ENCODE assay signal across 33 cellular contexts in genomic region chr7:141598408-141598807, GRCh38.
"Had no signal": no experiment of that assay in that cellular context is flagged by ENCODE, and none has a peak within 500 bp of the region (broad histone marks: within the 10 kb centered on the region; RNA-seq: fewer than 3 reads in every experiment).

No MANE protein-coding gene starts in this region.

- H3K4me3 ChIP-seq: adrenal gland, ascending aorta, esophagus squamous epithelium, gastroesophageal sphincter, heart right ventricle, hepatocyte had no signal

- H3K4me1 ChIP-seq: adrenal gland, ascending aorta, esophagus squamous epithelium, gastroesophageal sphincter had no signal

- H3K4me1 Mint-ChIP-seq: activated CD4-positive, alpha-beta memory T cell treated with anti-CD3 and anti-CD28 coated beads, Interleukin-2, amount 10 ng/mL, durations not matched to agents 7 days and 5 days; activated CD4-positive, alpha-beta T cell treated with anti-CD3 and anti-CD28 coated beads, Interleukin-2, amount 10 ng/mL, durations not matched to agents 7 days and 5 days; activated naive CD4-positive, alpha-beta T cell treated with anti-CD3 and anti-CD28 coated beads, Interleukin-2, amount 50 U/mL, for 24 hours had no signal

- H3K4me2 ChIP-seq: hepatocyte had no signal

- H3K4me3 Mint-ChIP-seq: activated CD4-positive, alpha-beta memory T cell treated with anti-CD3 and anti-CD28 coated beads, Interleukin-2, amount 10 ng/mL, durations not matched to agents 7 days and 5 days; activated CD4-positive, alpha-beta T cell treated with anti-CD3 and anti-CD28 coated beads, Interleukin-2, amount 10 ng/mL, durations not matched to agents 7 days and 5 days; activated naive CD4-positive, alpha-beta T cell treated with anti-CD3 and anti-CD28 coated beads for 36 hours; activated naive CD4-positive, alpha-beta T cell treated with anti-CD3 and anti-CD28 coated beads, Interleukin-2, amount 50 U/mL, for 24 hours; activated naive CD8-positive, alpha-beta T cell treated with anti-CD3 and anti-CD28 coated beads for 36 hours; activated naive CD8-positive, alpha-beta T cell treated with anti-CD3 and anti-CD28 coated beads, Interleukin-2, amount 50 U/mL, for 24 hours; activated T-cell treated with anti-CD3 and anti-CD28 coated beads, Interleukin-2, amount 50 U/mL, for 24 hours; activated T-helper 1 cell treated with anti-CD3 and anti-CD28 coated beads, Interleukin-12 subunit alpha, Interleukin-12 subunit beta, Interleukin-2, Interleukin-4 antibody, amounts not matched to agents 30 ng/mL and 10 ng/mL and 1 ng/mL, durations not matched to agents 14 hours and 24 hours and 36 hours; central memory CD8-positive, alpha-beta T cell; effector memory CD8-positive, alpha-beta T cell; WTC11 had no signal

- H3K9me3 Mint-ChIP-seq: activated CD4-positive, alpha-beta memory T cell treated with anti-CD3 and anti-CD28 coated beads, Interleukin-2, amount 10 ng/mL, durations not matched to agents 7 days and 5 days; activated CD4-positive, alpha-beta T cell treated with anti-CD3 and anti-CD28 coated beads, Interleukin-2, amount 10 ng/mL, durations not matched to agents 7 days and 5 days; activated naive CD4-positive, alpha-beta T cell treated with anti-CD3 and anti-CD28 coated beads for 36 hours; activated naive CD4-positive, alpha-beta T cell treated with anti-CD3 and anti-CD28 coated beads, Interleukin-2, amount 50 U/mL, for 24 hours; activated naive CD8-positive, alpha-beta T cell treated with anti-CD3 and anti-CD28 coated beads for 36 hours; activated naive CD8-positive, alpha-beta T cell treated with anti-CD3 and anti-CD28 coated beads, Interleukin-2, amount 50 U/mL, for 24 hours; activated T-cell treated with anti-CD3 and anti-CD28 coated beads, Interleukin-2, amount 50 U/mL, for 24 hours; activated T-helper 1 cell treated with anti-CD3 and anti-CD28 coated beads, Interleukin-12 subunit alpha, Interleukin-12 subunit beta, Interleukin-2, Interleukin-4 antibody, amounts not matched to agents 30 ng/mL and 10 ng/mL and 1 ng/mL, durations not matched to agents 14 hours and 24 hours and 36 hours; activated T-helper 2 cell treated with anti-CD3 and anti-CD28 coated beads, Interferon-gamma antibody, Interleukin-2, Interleukin-4, amounts not matched to agents 10 μg/mL and 5 μg/mL and 100 μg/mL, durations not matched to agents 14 hours and 24 hours and 36 hours; central memory CD8-positive, alpha-beta T cell; effector memory CD8-positive, alpha-beta T cell; WTC11 had no signal

- H3K79me2 ChIP-seq: hepatocyte had no signal

- H3K27me3 Mint-ChIP-seq: activated CD4-positive, alpha-beta memory T cell treated with anti-CD3 and anti-CD28 coated beads, Interleukin-2, amount 10 ng/mL, durations not matched to agents 7 days and 5 days; activated CD4-positive, alpha-beta T cell treated with anti-CD3 and anti-CD28 coated beads, Interleukin-2, amount 10 ng/mL, durations not matched to agents 7 days and 5 days; activated naive CD4-positive, alpha-beta T cell treated with anti-CD3 and anti-CD28 coated beads, Interleukin-2, amount 50 U/mL, for 24 hours; activated naive CD8-positive, alpha-beta T cell treated with anti-CD3 and anti-CD28 coated beads for 36 hours; activated naive CD8-positive, alpha-beta T cell treated with anti-CD3 and anti-CD28 coated beads, Interleukin-2, amount 50 U/mL, for 24 hours; activated T-cell treated with anti-CD3 and anti-CD28 coated beads, Interleukin-2, amount 50 U/mL, for 24 hours; central memory CD8-positive, alpha-beta T cell; effector memory CD8-positive, alpha-beta T cell had no signal

- H3K27me3 ChIP-seq: adrenal gland, ascending aorta, brain microvascular endothelial cell, esophagus squamous epithelium, gastroesophageal sphincter, heart right ventricle, hepatocyte had no signal

- H3K36me3 ChIP-seq: adrenal gland, brain microvascular endothelial cell had no signal

- H3K9me3 ChIP-seq: adrenal gland, ascending aorta, esophagus squamous epithelium, gastroesophageal sphincter, heart right ventricle had no signal

- H3K27ac ChIP-seq: adrenal gland, ascending aorta, brain microvascular endothelial cell, esophagus squamous epithelium, gastroesophageal sphincter, heart right ventricle, hepatocyte, VCaP had no signal

- DNase-seq: activated CD4-positive, alpha-beta memory T cell treated with anti-CD3 and anti-CD28 coated beads, Interleukin-2, amount 10 ng/mL, durations not matched to agents 7 days and 5 days; activated CD4-positive, alpha-beta T cell treated with anti-CD3 and anti-CD28 coated beads for 1 hour; activated CD4-positive, alpha-beta T cell treated with anti-CD3 and anti-CD28 coated beads for 4 hours; activated CD4-positive, alpha-beta T cell treated with anti-CD3 and anti-CD28 coated beads, Interleukin-2, amount 10 ng/mL, durations not matched to agents 7 days and 5 days; activated CD4-positive, alpha-beta T cell treated with anti-CD3 and anti-CD28 coated beads, Interleukin-2, amount 50 U/mL, for 4 hours; activated CD8-positive, alpha-beta memory T cell treated with anti-CD3 and anti-CD28 coated beads, Interleukin-2, amount 50 U/mL, for 48 hours; activated effector memory CD4-positive, alpha-beta T cell treated with anti-CD3 and anti-CD28 coated beads, Interleukin-2, amount 50 U/mL, for 16 hours; activated naive CD4-positive, alpha-beta T cell treated with anti-CD3 and anti-CD28 coated beads for 36 hours; activated naive CD8-positive, alpha-beta T cell treated with anti-CD3 and anti-CD28 coated beads for 36 hours; activated naive CD8-positive, alpha-beta T cell treated with anti-CD3 and anti-CD28 coated beads, Interleukin-2, amount 50 U/mL, for 24 hours; activated T-cell treated with anti-CD3 and anti-CD28 coated beads for 4 hours; activated T-cell treated with anti-CD3 and anti-CD28 coated beads, Interleukin-2, amount 50 U/mL, for 24 hours; adrenal gland; brain microvascular endothelial cell; cortex of kidney; dermis blood vessel endothelial cell; effector CD4-positive, alpha-beta T cell; effector memory CD8-positive, alpha-beta T cell; esophagus squamous epithelium; foreskin melanocyte; heart right ventricle; T-helper 1 cell had no signal

- FAIRE-seq: bronchial epithelial cell, colon had no signal

- H3K27ac Mint-ChIP-seq: activated CD4-positive, alpha-beta memory T cell treated with anti-CD3 and anti-CD28 coated beads, Interleukin-2, amount 10 ng/mL, durations not matched to agents 7 days and 5 days; activated CD4-positive, alpha-beta T cell treated with anti-CD3 and anti-CD28 coated beads, Interleukin-2, amount 10 ng/mL, durations not matched to agents 7 days and 5 days; activated naive CD4-positive, alpha-beta T cell treated with anti-CD3 and anti-CD28 coated beads for 36 hours; activated naive CD4-positive, alpha-beta T cell treated with anti-CD3 and anti-CD28 coated beads, Interleukin-2, amount 50 U/mL, for 24 hours; activated naive CD8-positive, alpha-beta T cell treated with anti-CD3 and anti-CD28 coated beads for 36 hours; activated T-helper 1 cell treated with anti-CD3 and anti-CD28 coated beads, Interleukin-12 subunit alpha, Interleukin-12 subunit beta, Interleukin-2, Interleukin-4 antibody, amounts not matched to agents 30 ng/mL and 10 ng/mL and 1 ng/mL, durations not matched to agents 14 hours and 24 hours and 36 hours; activated T-helper 2 cell treated with anti-CD3 and anti-CD28 coated beads, Interferon-gamma antibody, Interleukin-2, Interleukin-4, amounts not matched to agents 10 μg/mL and 5 μg/mL and 100 μg/mL, durations not matched to agents 14 hours and 24 hours and 36 hours; effector memory CD8-positive, alpha-beta T cell; WTC11 had no signal

- ATAC-seq: activated naive CD8-positive, alpha-beta T cell treated with anti-CD3 and anti-CD28 coated beads, Interleukin-2, amount 50 U/mL, for 24 hours; effector memory CD8-positive, alpha-beta T cell; gastroesophageal sphincter; heart right ventricle; WTC11 had no signal

- H2AFZ ChIP-seq: hepatocyte had no signal
